ENCODE assay signal across 18 cellular contexts in the genomic region with DNA sequence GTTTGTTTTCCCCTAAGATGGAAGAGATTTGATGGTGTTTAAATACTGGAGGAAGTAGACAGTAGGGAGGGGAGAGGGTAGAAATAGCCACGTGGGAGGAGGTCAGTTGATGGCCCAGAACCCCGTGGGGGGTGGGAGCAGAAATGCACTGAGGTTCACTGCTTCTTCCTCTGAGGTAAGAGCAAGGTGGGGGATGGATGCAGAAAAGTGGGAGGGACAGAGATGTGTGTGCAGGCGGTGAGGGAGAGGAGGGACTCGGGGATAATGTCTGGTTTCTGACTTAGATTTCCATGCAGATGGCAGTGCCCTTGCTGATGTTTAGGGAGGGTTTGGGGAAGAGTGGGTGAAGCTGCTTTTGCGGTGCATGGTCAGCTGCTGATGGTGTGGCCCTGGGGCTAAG.
DNase-seq lines count a peak whose midpoint lies in the region; TF ChIP-seq lines count a peak whose summit lies in the region.
"Had no signal": no experiment of that assay in that cellular context is flagged by ENCODE, and none has a peak within 500 bp of the region (broad histone marks: within the 10 kb centered on the region; RNA-seq: fewer than 3 reads in every experiment).

No MANE protein-coding gene starts in this region.

- peak overlapping the region; percentile 33 for H3K4me3 ChIP-seq in WI38 (ENCODE audit: low read depth, low read length)
- peak overlapping the region in 1 of 2 donors; percentile 12 for H3K4me3 ChIP-seq in foreskin fibroblast (ENCODE audit: low read depth in 1 of 2, low read length in 2 of 2)
- no peak overlapping the region for H3K4me3 ChIP-seq in osteoblast (ENCODE audit: insufficient read depth, low read length)
- H3K4me3 ChIP-seq: A549, SJCRH30 had no signal

- TF ChIP-seq CTCF in WI38 (IDR thresholded peaks at IDR 0.05; ENCODE audit: low read depth, low read length) (no peak), foreskin fibroblast (IDR thresholded peaks at IDR 0.05; ENCODE audit: low read depth, low read length) (no peak), osteoblast (IDR thresholded peaks at IDR 0.05; ENCODE audit: extremely low read depth, low read depth, low read length) (no peak)

- H3K27ac ChIP-seq in osteoblast (ENCODE audit: low read depth, low read length) = peak overlapping the region; percentile 56
- H3K27ac ChIP-seq: SJCRH30 had no signal

- intact Hi-C loops in activated CD4-positive, alpha-beta memory T cell treated with anti-CD3 and anti-CD28 coated beads for 36 hours (cut with micrococcal nuclease) = no loop called here

- H3K4me3 Mint-ChIP-seq in activated CD4-positive, alpha-beta memory T cell treated with anti-CD3 and anti-CD28 coated beads for 36 hours = no peak overlapping the region
- H3K4me3 Mint-ChIP-seq: CD4-positive, CD25-positive, alpha-beta regulatory T cell had no signal

- POLR2A ChIA-PET in activated CD4-positive, alpha-beta memory T cell treated with anti-CD3 and anti-CD28 coated beads for 36 hours (lab: Charles Lee) = no interaction called here

- peaks cover 8% of the 10 kb centered on the region for H3K27me3 Mint-ChIP-seq in activated CD4-positive, alpha-beta memory T cell treated with anti-CD3 and anti-CD28 coated beads for 36 hours
- H3K27me3 Mint-ChIP-seq: CD4-positive, CD25-positive, alpha-beta regulatory T cell had no signal

- peaks cover 10% of the 10 kb centered on the region for H3K4me1 Mint-ChIP-seq in activated CD4-positive, alpha-beta memory T cell treated with anti-CD3 and anti-CD28 coated beads for 36 hours (ENCODE audit: low read depth)

- no peaks in the 10 kb centered on the region for H3K9me3 ChIP-seq in osteoblast (ENCODE audit: low read depth, low read length)
- H3K9me3 ChIP-seq: SJCRH30 had no signal

- no peaks in the 10 kb centered on the region for H3K79me2 ChIP-seq in osteoblast (ENCODE audit: insufficient read depth, low read length)

- no peaks in the 10 kb centered on the region for H3K9me3 Mint-ChIP-seq in activated CD4-positive, alpha-beta memory T cell treated with anti-CD3 and anti-CD28 coated beads for 36 hours

- H3K27ac Mint-ChIP-seq in activated CD4-positive, alpha-beta memory T cell treated with anti-CD3 and anti-CD28 coated beads for 36 hours = no peak overlapping the region
- H3K27ac Mint-ChIP-seq: CD4-positive, CD25-positive, alpha-beta regulatory T cell had no signal

- H3K36me3 Mint-ChIP-seq in activated CD4-positive, alpha-beta memory T cell treated with anti-CD3 and anti-CD28 coated beads for 36 hours = no peaks in the 10 kb centered on the region

- H3K36me3 ChIP-seq in osteoblast (ENCODE audit: insufficient read depth, low read length) = no peaks in the 10 kb centered on the region
- H3K36me3 ChIP-seq: SJCRH30 had no signal

- H3K4me2 ChIP-seq in osteoblast (ENCODE audit: insufficient read depth, low read length) = no peak overlapping the region
- H3K4me2 ChIP-seq: A549 had no signal

- CTCF ChIA-PET in activated CD4-positive, alpha-beta memory T cell treated with anti-CD3 and anti-CD28 coated beads for 36 hours (lab: Charles Lee) = no interaction called here

- no peaks in the 10 kb centered on the region for H4K20me1 ChIP-seq in osteoblast (ENCODE audit: insufficient read depth, low read length)

- no peak overlapping the region for H2AFZ ChIP-seq in osteoblast (ENCODE audit: low read length)

- H3K4me1 ChIP-seq in osteoblast (ENCODE audit: insufficient read depth, low read length) = peaks cover 29% of the 10 kb centered on the region
- H3K4me1 ChIP-seq: SJCRH30 had no signal

- H3K27me3 ChIP-seq in osteoblast (ENCODE audit: insufficient read depth, low read length) = no peaks in the 10 kb centered on the region

- DNase-seq in EL (peak; percentile 86), foreskin fibroblast (peak; percentile 57 to 62), osteoblast (ENCODE audit: insufficient read length, low spot score, missing footprints) (no peak), T1000 (lab: John Stamatoyannopoulos, UW) (no peak), COLO668 (lab: John Stamatoyannopoulos, UW; ENCODE audit: unreplicated experiment) (no peak)
- DNase-seq in activated CD4-positive, alpha-beta T cell treated with anti-CD3 and anti-CD28 coated beads, Interleukin-2, amount 50 U/mL, for 48 hours = no peak
- DNase-seq in activated CD4-positive, alpha-beta memory T cell treated with anti-CD3 and anti-CD28 coated beads for 36 hours = no peak
- DNase-seq: CD4-positive, CD25-positive, alpha-beta regulatory T cell; DMS79; GF-D8; MM.1S; NCI-H1105 treated with DMSO at 0.1 percent for 48 hours; NCI-H1930; NCI-H2171; NCI-H510A treated with DMSO at 0.1 percent for 48 hours; SJCRH30 had no signal

Comparison
In these comparisons a context has a peak if more than half of its experiments do, and no peak if none do; other contexts are left out.
1. DNase-seq: peak in EL (single experiment) and foreskin fibroblast (2 of 2); none in osteoblast (single experiment), activated CD4-positive, alpha-beta T cell treated with anti-CD3 and anti-CD28 coated beads, Interleukin-2, amount 50 U/mL, for 48 hours (0 of 2), T1000 (single experiment), activated CD4-positive, alpha-beta memory T cell treated with anti-CD3 and anti-CD28 coated beads for 36 hours (single experiment) and COLO668 (single experiment).